ENCODE assay signal across 29 cellular contexts in genomic region chr16:56350491-56351405, GRCh38.
DNase-seq lines count a peak whose midpoint lies in the region; ATAC-seq, FAIRE-seq and TF ChIP-seq lines count a peak whose summit lies in the region.
"Had no signal": no experiment of that assay in that cellular context is flagged by ENCODE, and none has a peak within 500 bp of the region (broad histone marks: within the 10 kb centered on the region; RNA-seq: fewer than 3 reads in every experiment).

No MANE protein-coding gene starts in this region.

- no peak for DNase-seq in activated naive CD8-positive, alpha-beta T cell treated with anti-CD3 and anti-CD28 coated beads, Interleukin-2, amount 10 ng/mL, durations not matched to agents 7 days and 5 days
- no peak for DNase-seq in activated naive CD8-positive, alpha-beta T cell treated with anti-CD3 and anti-CD28 coated beads, Interleukin-2, amount 50 U/mL, for 24 hours
- DNase-seq in kidney (peak; percentile 53), prostate gland (ENCODE audit: low spot score) (no peak)
- DNase-seq: activated CD4-positive, alpha-beta T cell treated with anti-CD3 and anti-CD28 coated beads, Interleukin-2, amount 50 U/mL, for 1 hour; activated naive CD4-positive, alpha-beta T cell treated with anti-CD3 and anti-CD28 coated beads, Interleukin-2, amount 50 U/mL, for 16 hours; anterior cingulate cortex; CD4-positive, alpha-beta memory T cell; EL; GM23248; NCI-H1092 treated with DMSO at 0.1 percent for 48 hours; NCI-H187; NCI-H2171 treated with DMSO at 0.1 percent for 48 hours; NCI-H524; SHP77; stimulated activated CD4-positive, alpha-beta T cell treated with anti-CD3 and anti-CD28 coated beads, Interleukin-4, amount 100 ng/mL, for 4 hours had no signal

- no peaks in the 10 kb centered on the region for H3K36me3 Mint-ChIP-seq in activated naive CD8-positive, alpha-beta T cell treated with anti-CD3 and anti-CD28 coated beads, Interleukin-2, amount 10 ng/mL, durations not matched to agents 7 days and 5 days
- H3K36me3 Mint-ChIP-seq in activated naive CD8-positive, alpha-beta T cell treated with anti-CD3 and anti-CD28 coated beads, Interleukin-2, amount 50 U/mL, for 24 hours (ENCODE audit: low read depth): no peaks in the 10 kb centered on the region
- H3K36me3 Mint-ChIP-seq: CD4-positive, alpha-beta memory T cell; stimulated activated memory B cell treated with anti-CD40 and anti-IgM and Interleukin-4, amounts not matched to agents 10 μg/mL and 1 μg/mL and 100 μg/mL, for 72 hours had no signal

- H3K27me3 ChIP-seq in prostate gland (replicated peaks; ENCODE audit: insufficient read depth): no peaks in the 10 kb centered on the region
- H3K27me3 ChIP-seq: cardiac muscle cell, gastroesophageal sphincter, pancreas had no signal

- TF ChIP-seq CTCF in kidney (IDR thresholded peaks at IDR 0.05; ENCODE audit: borderline replicate concordance, extremely low read depth, insufficient read depth) (no peak), prostate gland (IDR thresholded peaks at IDR 0.05) (no peak)

- no peak for FAIRE-seq in kidney (lab: Jason Lieb, UNC)
- FAIRE-seq: GM12891, pancreas, urothelium cell line had no signal

- peaks cover 5% of the 10 kb centered on the region for H3K4me1 Mint-ChIP-seq in activated naive CD8-positive, alpha-beta T cell treated with anti-CD3 and anti-CD28 coated beads, Interleukin-2, amount 10 ng/mL, durations not matched to agents 7 days and 5 days
- H3K4me1 Mint-ChIP-seq in activated naive CD8-positive, alpha-beta T cell treated with anti-CD3 and anti-CD28 coated beads, Interleukin-2, amount 50 U/mL, for 24 hours: peaks cover 3% of the 10 kb centered on the region
- H3K4me1 Mint-ChIP-seq: nephron; stimulated activated memory B cell treated with anti-CD40 and anti-IgM and Interleukin-4, amounts not matched to agents 10 μg/mL and 1 μg/mL and 100 μg/mL, for 72 hours had no signal

- no peaks in the 10 kb centered on the region for H3K4me1 ChIP-seq in kidney (ENCODE audit: control insufficient read depth in 1 of 2, insufficient read depth in 1 of 2, low read depth in 1 of 2, low read length in 2 of 2)
- no peaks in the 10 kb centered on the region for H3K4me1 ChIP-seq in prostate gland (replicated peaks)
- H3K4me1 ChIP-seq: pancreas had no signal

- H3K36me3 ChIP-seq in kidney (ENCODE audit: control insufficient read depth in 1 of 2, insufficient read depth in 2 of 2, low read length in 2 of 2): no peaks in the 10 kb centered on the region
- H3K36me3 ChIP-seq in prostate gland: no peaks in the 10 kb centered on the region
- H3K36me3 ChIP-seq: cardiac muscle cell, pancreas had no signal

- H3K9me3 ChIP-seq in kidney (ENCODE audit: control insufficient read depth in 1 of 2, low read length in 2 of 2) (no peaks in the 10 kb centered on the region), prostate gland (no peaks in the 10 kb centered on the region)
- H3K9me3 ChIP-seq: gastroesophageal sphincter, pancreas had no signal

- no peak for TF ChIP-seq POLR2A in prostate gland (IDR thresholded peaks at IDR 0.05)

- H3K4me3 Mint-ChIP-seq in activated naive CD8-positive, alpha-beta T cell treated with anti-CD3 and anti-CD28 coated beads, Interleukin-2, amount 10 ng/mL, durations not matched to agents 7 days and 5 days: no peak overlapping the region
- no peak overlapping the region for H3K4me3 Mint-ChIP-seq in activated naive CD8-positive, alpha-beta T cell treated with anti-CD3 and anti-CD28 coated beads, Interleukin-2, amount 50 U/mL, for 24 hours
- H3K4me3 Mint-ChIP-seq: CD4-positive, alpha-beta memory T cell; nephron; stimulated activated memory B cell treated with anti-CD40 and anti-IgM and Interleukin-4, amounts not matched to agents 10 μg/mL and 1 μg/mL and 100 μg/mL, for 72 hours had no signal

- intact Hi-C loops in kidney (cut with DNase I): no loop called here
- intact Hi-C loops in prostate gland (cut with DNase I): no loop called here

- H3K9me3 Mint-ChIP-seq in activated naive CD8-positive, alpha-beta T cell treated with anti-CD3 and anti-CD28 coated beads, Interleukin-2, amount 10 ng/mL, durations not matched to agents 7 days and 5 days: no peaks in the 10 kb centered on the region
- H3K9me3 Mint-ChIP-seq in activated naive CD8-positive, alpha-beta T cell treated with anti-CD3 and anti-CD28 coated beads, Interleukin-2, amount 50 U/mL, for 24 hours: no peaks in the 10 kb centered on the region
- H3K9me3 Mint-ChIP-seq: CD4-positive, alpha-beta memory T cell; nephron; stimulated activated memory B cell treated with anti-CD40 and anti-IgM and Interleukin-4, amounts not matched to agents 10 μg/mL and 1 μg/mL and 100 μg/mL, for 72 hours had no signal

- no peak for ATAC-seq in activated naive CD8-positive, alpha-beta T cell treated with anti-CD3 and anti-CD28 coated beads, Interleukin-2, amount 10 ng/mL, durations not matched to agents 7 days and 5 days (ENCODE audit: low read depth)
- no peak for ATAC-seq in activated naive CD8-positive, alpha-beta T cell treated with anti-CD3 and anti-CD28 coated beads, Interleukin-2, amount 50 U/mL, for 24 hours
- ATAC-seq in GM21786 (IDR thresholded peaks at IDR 0.05; ENCODE audit: unreplicated experiment) (no peak), HG03432 (IDR thresholded peaks at IDR 0.05; ENCODE audit: unreplicated experiment) (no peak)
- ATAC-seq: gastroesophageal sphincter; pancreas; sciatic nerve; stimulated activated memory B cell treated with anti-CD40 and anti-IgM and Interleukin-4, amounts not matched to agents 10 μg/mL and 1 μg/mL and 100 μg/mL, for 72 hours had no signal

- H3K4me3 ChIP-seq in kidney (ENCODE audit: low read length in 2 of 2) (no peak overlapping the region), prostate gland (no peak overlapping the region)
- H3K4me3 ChIP-seq: cardiac muscle cell, gastroesophageal sphincter, GM23248, pancreas had no signal

- H3K27ac Mint-ChIP-seq in activated naive CD8-positive, alpha-beta T cell treated with anti-CD3 and anti-CD28 coated beads, Interleukin-2, amount 10 ng/mL, durations not matched to agents 7 days and 5 days: peak overlapping the region; percentile 47
- H3K27ac Mint-ChIP-seq in activated naive CD8-positive, alpha-beta T cell treated with anti-CD3 and anti-CD28 coated beads, Interleukin-2, amount 50 U/mL, for 24 hours: no peak overlapping the region
- H3K27ac Mint-ChIP-seq: CD4-positive, alpha-beta memory T cell; nephron; stimulated activated memory B cell treated with anti-CD40 and anti-IgM and Interleukin-4, amounts not matched to agents 10 μg/mL and 1 μg/mL and 100 μg/mL, for 72 hours had no signal

- H3K27me3 Mint-ChIP-seq in activated naive CD8-positive, alpha-beta T cell treated with anti-CD3 and anti-CD28 coated beads, Interleukin-2, amount 10 ng/mL, durations not matched to agents 7 days and 5 days: no peaks in the 10 kb centered on the region
- peaks cover 2% of the 10 kb centered on the region for H3K27me3 Mint-ChIP-seq in activated naive CD8-positive, alpha-beta T cell treated with anti-CD3 and anti-CD28 coated beads, Interleukin-2, amount 50 U/mL, for 24 hours
- H3K27me3 Mint-ChIP-seq: CD4-positive, alpha-beta memory T cell had no signal

- 81% methylated on average over 21 of the region's 22 CpGs for WGBS in prostate gland

- POLR2A ChIA-PET in activated naive CD8-positive, alpha-beta T cell treated with anti-CD3 and anti-CD28 coated beads, Interleukin-2, amount 10 ng/mL, durations not matched to agents 7 days and 5 days (lab: Charles Lee): no interaction called here

- H3K27ac ChIP-seq in angular gyrus (ENCODE audit: low read depth, low read length) (peak overlapping the region; percentile 38), kidney (ENCODE audit: low read depth in 2 of 2, low read length in 2 of 2) (no peak overlapping the region), temporal lobe (ENCODE audit: low read depth, low read length) (peak overlapping the region; percentile 48), prostate gland (no peak overlapping the region)
- H3K27ac ChIP-seq: cardiac muscle cell, gastroesophageal sphincter, GM23248, pancreas, VCaP had no signal

- H3K9ac ChIP-seq in kidney (ENCODE audit: low read length in 2 of 2): no peak overlapping the region
- H3K9ac ChIP-seq: GM23248 had no signal

Comparison
In these comparisons a context has a peak if more than half of its experiments do, and no peak if none do; other contexts are left out.
1. H3K27ac ChIP-seq: peak in angular gyrus (single experiment) and temporal lobe (single experiment); none in kidney (0 of 2) and prostate gland (0 of 2).